19 cellular contexts compared by ENCODE assay signal in genomic region chr20:11108102-11108842, GRCh38.
DNase-seq lines count a peak whose midpoint lies in the region; ATAC-seq lines count a peak whose summit lies in the region.
"Had no signal": no experiment of that assay in that cellular context is flagged by ENCODE, and none has a peak within 500 bp of the region (broad histone marks: within the 10 kb centered on the region; RNA-seq: fewer than 3 reads in every experiment).

No MANE protein-coding gene starts in this region.

- H3K4ac ChIP-seq in neuronal stem cell (ENCODE audit: low read length), result no peak overlapping the region

- H3K4me3 ChIP-seq in neuronal stem cell (ENCODE audit: low read length in 2 of 2), result no peak overlapping the region
- H3K4me3 ChIP-seq: gastroesophageal sphincter had no signal

- H3K9me3 Mint-ChIP-seq in activated T-helper 2 cell treated with anti-CD3 and anti-CD28 coated beads, Interferon-gamma antibody, Interleukin-2, Interleukin-4, amounts not matched to agents 10 μg/mL and 5 μg/mL and 100 μg/mL, durations not matched to agents 14 hours and 24 hours and 36 hours, result peaks cover 12% of the 10 kb centered on the region

- no peak overlapping the region for H3K23ac ChIP-seq in neuronal stem cell (ENCODE audit: low read depth, low read length, poor library complexity)

- peak; percentile 65 for DNase-seq in LHCN-M2 (ENCODE audit: low read depth)
- peak; percentile 40 for DNase-seq in astrocyte of the hippocampus (ENCODE audit: low read depth, low spot score)
- DNase-seq in Right ventricle myocardium inferior (ENCODE audit: missing footprints), result no peak
- DNase-seq in neuronal stem cell (ENCODE audit: low spot score), result no peak
- no peak for DNase-seq in stimulated activated CD4-positive, alpha-beta T cell treated with anti-CD3 and anti-CD28 coated beads, Interleukin-2, amount 100 ng/mL, for 24 hours
- DNase-seq in activated T-helper 2 cell treated with anti-CD3 and anti-CD28 coated beads, Interferon-gamma antibody, Interleukin-2, Interleukin-4, amounts not matched to agents 10 μg/mL and 5 μg/mL and 100 μg/mL, durations not matched to agents 14 hours and 24 hours and 36 hours (ENCODE audit: low spot score), result no peak
- DNase-seq in mucosa of gallbladder (ENCODE audit: low spot score), result no peak
- DNase-seq in DMS53 (lab: John Stamatoyannopoulos, UW), result no peak
- DNase-seq: activated CD4-positive, alpha-beta T cell treated with anti-CD3 and anti-CD28 coated beads, Interleukin-2, amount 50 U/mL, for 48 hours; activated T-cell treated with anti-CD3 and anti-CD28 coated beads, Interleukin-2, amount 50 U/mL, for 1 hour; CD4-positive, alpha-beta memory T cell; central memory CD4-positive, alpha-beta T cell; effector memory CD4-positive, alpha-beta T cell; EL; mammary epithelial cell; NCI-H1436 treated with DMSO at 0.1 percent for 48 hours; nephron progenitor cell had no signal

- H3K27ac Mint-ChIP-seq in activated T-helper 2 cell treated with anti-CD3 and anti-CD28 coated beads, Interferon-gamma antibody, Interleukin-2, Interleukin-4, amounts not matched to agents 10 μg/mL and 5 μg/mL and 100 μg/mL, durations not matched to agents 14 hours and 24 hours and 36 hours, result no peak overlapping the region
- H3K27ac Mint-ChIP-seq: activated naive CD8-positive, alpha-beta T cell; CD4-positive, alpha-beta memory T cell; nephron progenitor cell had no signal

- peak overlapping the region; percentile 28 for H2AFZ ChIP-seq in neuronal stem cell (ENCODE audit: low read length)

- H2BK12ac ChIP-seq in neuronal stem cell (ENCODE audit: low read length), result no peak overlapping the region

- H3K79me1 ChIP-seq in neuronal stem cell (ENCODE audit: low read depth, low read length), result no peaks in the 10 kb centered on the region

- H3K14ac ChIP-seq in neuronal stem cell (ENCODE audit: low read length), result no peak overlapping the region

- H3K9ac ChIP-seq in neuronal stem cell (ENCODE audit: low read depth, low read length, poor library complexity), result no peak overlapping the region

- no peak overlapping the region for H3K4me2 ChIP-seq in neuronal stem cell (ENCODE audit: insufficient read depth, low read length, poor library complexity, severe bottlenecking)

- peaks cover 0 to 3% of the 10 kb centered on the region in 2 donors for H3K4me1 ChIP-seq in neuronal stem cell (ENCODE audit: control insufficient read depth in 2 of 2, insufficient read depth in 1 of 2, low read depth in 1 of 2, low read length in 2 of 2)

- H3K27me3 Mint-ChIP-seq in activated T-helper 2 cell treated with anti-CD3 and anti-CD28 coated beads, Interferon-gamma antibody, Interleukin-2, Interleukin-4, amounts not matched to agents 10 μg/mL and 5 μg/mL and 100 μg/mL, durations not matched to agents 14 hours and 24 hours and 36 hours (ENCODE audit: low read depth), result no peaks in the 10 kb centered on the region
- H3K27me3 Mint-ChIP-seq: activated naive CD8-positive, alpha-beta T cell; CD4-positive, alpha-beta memory T cell had no signal

- no peak overlapping the region for H3K18ac ChIP-seq in neuronal stem cell (ENCODE audit: low read length)

- H3K9me3 ChIP-seq in neuronal stem cell (replicated peaks in 1 of 2; ENCODE audit: control insufficient read depth in 2 of 2, insufficient read depth in 1 of 2, low read depth in 1 of 2, low read length in 2 of 2), result no peaks in the 10 kb centered on the region
- H3K9me3 ChIP-seq: gastroesophageal sphincter had no signal

- H2BK5ac ChIP-seq in neuronal stem cell (ENCODE audit: low read length), result no peak overlapping the region

- no peak overlapping the region for H3K27ac ChIP-seq in neuronal stem cell (replicated peaks; ENCODE audit: low read length)
- H3K27ac ChIP-seq: gastroesophageal sphincter had no signal

- H2AK5ac ChIP-seq in neuronal stem cell (ENCODE audit: low read depth, low read length), result no peak overlapping the region

- H4K8ac ChIP-seq in neuronal stem cell (ENCODE audit: low read depth, low read length), result no peak overlapping the region

- intact Hi-C loops in Right ventricle myocardium inferior (cut with DNase I), result loop anchor here (5.0 kb wide), 1 partner anchor 126 kb away; no protein-coding TSS in a partner anchor
- intact Hi-C loops in activated T-helper 2 cell treated with anti-CD3 and anti-CD28 coated beads, Interferon-gamma antibody, Interleukin-2, Interleukin-4, amounts not matched to agents 10 μg/mL and 5 μg/mL and 100 μg/mL, durations not matched to agents 14 hours and 24 hours and 36 hours (cut with micrococcal nuclease), result no loop called here

- H2BK120ac ChIP-seq in neuronal stem cell (ENCODE audit: low read depth, low read length), result no peak overlapping the region

- no peak overlapping the region for H4K91ac ChIP-seq in neuronal stem cell (ENCODE audit: low read depth, low read length, poor library complexity)

- H2BK15ac ChIP-seq in neuronal stem cell (ENCODE audit: low read length), result no peak overlapping the region

- H3K27me3 ChIP-seq in neuronal stem cell (ENCODE audit: control insufficient read depth in 3 of 3, insufficient read depth in 3 of 3, low read depth in 1 of 3, low read length in 3 of 3), result no peaks in the 10 kb centered on the region
- H3K27me3 ChIP-seq: gastroesophageal sphincter had no signal

- H3K36me3 ChIP-seq in neuronal stem cell (replicated peaks in 1 of 2; ENCODE audit: control insufficient read depth in 2 of 2, insufficient read depth in 2 of 2, low read length in 2 of 2), result no peaks in the 10 kb centered on the region
- H3K36me3 ChIP-seq: gastroesophageal sphincter had no signal

- WGBS in neuronal stem cell (ENCODE audit: extremely low coverage in 2 of 2, insufficient read length in 2 of 2, insufficient replicate concordance in 1 of 2), 2 donors, result no CpG with 5 or more reads among the region's 4 CpGs

- no peak overlapping the region for H3K4me3 Mint-ChIP-seq in activated T-helper 2 cell treated with anti-CD3 and anti-CD28 coated beads, Interferon-gamma antibody, Interleukin-2, Interleukin-4, amounts not matched to agents 10 μg/mL and 5 μg/mL and 100 μg/mL, durations not matched to agents 14 hours and 24 hours and 36 hours (ENCODE audit: low read depth)
- H3K4me3 Mint-ChIP-seq: activated naive CD8-positive, alpha-beta T cell; CD4-positive, alpha-beta memory T cell; nephron progenitor cell had no signal

- H3K4me1 Mint-ChIP-seq in activated T-helper 2 cell treated with anti-CD3 and anti-CD28 coated beads, Interferon-gamma antibody, Interleukin-2, Interleukin-4, amounts not matched to agents 10 μg/mL and 5 μg/mL and 100 μg/mL, durations not matched to agents 14 hours and 24 hours and 36 hours (ENCODE audit: low read depth), result no peaks in the 10 kb centered on the region
- H3K4me1 Mint-ChIP-seq: CD4-positive, alpha-beta memory T cell had no signal

- ATAC-seq in Right ventricle myocardium inferior, result peak; percentile 92
- ATAC-seq: gastroesophageal sphincter had no signal

- no peaks in the 10 kb centered on the region for H3K36me3 Mint-ChIP-seq in activated T-helper 2 cell treated with anti-CD3 and anti-CD28 coated beads, Interferon-gamma antibody, Interleukin-2, Interleukin-4, amounts not matched to agents 10 μg/mL and 5 μg/mL and 100 μg/mL, durations not matched to agents 14 hours and 24 hours and 36 hours (ENCODE audit: low read depth)
- H3K36me3 Mint-ChIP-seq: activated naive CD8-positive, alpha-beta T cell; CD4-positive, alpha-beta memory T cell had no signal

Comparison
In these comparisons a context has a peak if more than half of its experiments do, and no peak if none do; other contexts are left out.
1. DNase-seq: peak in LHCN-M2 (single experiment) and astrocyte of the hippocampus (single experiment); none in Right ventricle myocardium inferior (single experiment), neuronal stem cell (single experiment), stimulated activated CD4-positive, alpha-beta T cell treated with anti-CD3 and anti-CD28 coated beads, Interleukin-2, amount 100 ng/mL, for 24 hours (0 of 2), activated T-helper 2 cell treated with anti-CD3 and anti-CD28 coated beads, Interferon-gamma antibody, Interleukin-2, Interleukin-4, amounts not matched to agents 10 μg/mL and 5 μg/mL and 100 μg/mL, durations not matched to agents 14 hours and 24 hours and 36 hours (single experiment), mucosa of gallbladder (single experiment) and DMS53 (single experiment).